In the genomic region with DNA sequence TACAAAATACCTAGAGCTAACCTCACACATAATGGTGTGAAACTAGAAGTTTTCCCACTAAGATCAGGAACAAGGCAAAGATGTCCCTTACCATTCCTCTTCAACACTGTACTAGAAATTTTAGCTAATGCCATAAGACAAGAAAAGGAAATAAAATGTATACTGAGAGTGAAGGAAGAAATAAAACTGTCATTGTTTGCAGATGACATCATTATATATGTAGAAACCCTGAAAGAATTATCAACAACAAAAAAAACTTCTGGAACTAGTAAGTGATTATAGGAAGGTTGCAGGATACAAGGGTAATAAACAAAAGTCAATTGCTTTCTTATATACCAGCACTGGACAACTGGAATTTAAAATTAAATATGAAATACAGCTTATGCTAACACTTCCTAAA, we compare ENCODE assay signal across 33 cellular contexts.
"Had no signal": no experiment of that assay in that cellular context is flagged by ENCODE, and none has a peak within 500 bp of the region (broad histone marks: within the 10 kb centered on the region; RNA-seq: fewer than 3 reads in every experiment).

No MANE protein-coding gene starts in this region.

- ATAC-seq: activated naive CD4-positive, alpha-beta T cell treated with anti-CD3 and anti-CD28 coated beads, Interleukin-2, amount 50 U/mL, for 72 hours; activated naive CD8-positive, alpha-beta T cell treated with anti-CD3 and anti-CD28 coated beads, Interleukin-2, amount 50 U/mL, for 24 hours; activated T-cell treated with anti-CD3 and anti-CD28 coated beads, Interleukin-2, amount 50 U/mL, for 4 hours; activated T-cell treated with anti-CD3 and anti-CD28 coated beads, Interleukin-2, amount 50 U/mL, for 72 hours; activated T-helper 17 cell treated with anti-CD3 and anti-CD28 coated beads, Interleukin-2, amount 50 U/mL, for 72 hours; body of pancreas had no signal

- H3K27ac ChIP-seq: adrenal gland, ascending aorta, body of pancreas, brain microvascular endothelial cell, breast epithelium, cardiac muscle cell had no signal

- H3K36me3 ChIP-seq: adrenal gland, ascending aorta, brain microvascular endothelial cell, breast epithelium, cardiac muscle cell had no signal

- H3K4me3 ChIP-seq: adrenal gland, ascending aorta, body of pancreas, breast epithelium, cardiac muscle cell had no signal

- H3K27me3 ChIP-seq: ascending aorta, body of pancreas, brain microvascular endothelial cell, breast epithelium, cardiac muscle cell had no signal

- H3K9me3 ChIP-seq: adrenal gland, body of pancreas, breast epithelium had no signal

- FAIRE-seq: astrocyte, bronchial epithelial cell had no signal

- DNase-seq: activated effector memory CD4-positive, alpha-beta T cell treated with anti-CD3 and anti-CD28 coated beads, Interleukin-2, amount 50 U/mL, for 16 hours; activated effector memory CD4-positive, alpha-beta T cell treated with Interleukin-2 at 50 U/mL for 16 hours; activated gamma-delta T cell; activated gamma-delta T cell treated with Interleukin-2 at 50 U/mL for 16 hours; activated naive CD4-positive, alpha-beta T cell; activated naive CD4-positive, alpha-beta T cell treated with anti-CD3 and anti-CD28 coated beads for 36 hours; activated naive CD4-positive, alpha-beta T cell treated with anti-CD3 and anti-CD28 coated beads, Interleukin-2, amount 10 ng/mL, durations not matched to agents 7 days and 5 days; activated naive CD4-positive, alpha-beta T cell treated with anti-CD3 and anti-CD28 coated beads, Interleukin-2, amount 50 U/mL, for 16 hours; activated naive CD4-positive, alpha-beta T cell treated with Interleukin-2 at 50 U/mL for 16 hours; activated naive CD8-positive, alpha-beta T cell treated with anti-CD3 and anti-CD28 coated beads for 36 hours; activated naive CD8-positive, alpha-beta T cell treated with anti-CD3 and anti-CD28 coated beads, Interleukin-2, amount 10 ng/mL, durations not matched to agents 7 days and 5 days; activated naive CD8-positive, alpha-beta T cell treated with anti-CD3 and anti-CD28 coated beads, Interleukin-2, amount 50 U/mL, for 24 hours; activated T-cell treated with anti-CD3 and anti-CD28 coated beads, Interleukin-2, amount 50 U/mL, for 24 hours; activated T-cell treated with anti-CD3 and anti-CD28 coated beads, Interleukin-2, amount 50 U/mL, for 4 hours; activated T-cell treated with anti-CD3 and anti-CD28 coated beads, Interleukin-2, amount 50 U/mL, for 48 hours; activated T-cell treated with anti-CD3 and anti-CD28 coated beads, Interleukin-2, amount 50 U/mL, for 72 hours; adrenal gland; amniotic stem cell; amygdala; anterior cingulate cortex; aorta; body of pancreas; brain microvascular endothelial cell; caudate nucleus; central memory CD4-positive, alpha-beta T cell; cerebellar nuclear complex had no signal

- H3K4me1 ChIP-seq: adrenal gland, ascending aorta, body of pancreas, breast epithelium had no signal
